In the genomic region with DNA sequence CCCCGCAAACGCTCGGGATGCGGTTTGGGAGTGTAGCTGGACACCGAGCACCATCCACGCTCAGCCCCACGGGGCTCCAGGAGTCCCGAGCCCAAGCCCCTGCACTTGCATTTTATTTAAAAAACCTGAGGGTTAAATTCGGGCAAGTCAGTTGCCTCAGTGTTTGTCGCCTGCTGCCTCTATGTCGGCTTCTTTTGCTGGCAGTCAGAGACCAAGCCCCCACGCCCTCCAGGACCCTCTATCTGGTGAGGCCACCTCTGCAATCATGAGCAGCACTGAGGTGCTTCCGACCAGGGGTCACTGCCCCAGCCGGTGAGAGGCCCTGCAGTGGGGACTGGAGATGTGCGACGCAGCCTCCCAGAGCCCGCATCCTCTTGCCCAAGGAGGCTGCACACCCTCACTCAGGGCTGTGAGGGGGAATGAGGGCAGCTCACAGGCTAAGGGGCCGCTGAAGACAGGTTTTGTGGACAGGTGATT, we compare ENCODE assay signal across 9 cellular contexts. TPM values are rescaled to one million over a fixed set of nuclear protein-coding genes. Genes with fewer than 3 reads are reported as not detected.
DNase-seq lines count a peak whose midpoint lies in the region; ATAC-seq and TF ChIP-seq lines count a peak whose summit lies in the region.
"Had no signal": no experiment of that assay in that cellular context is flagged by ENCODE, and none has a peak within 500 bp of the region (broad histone marks: within the 10 kb centered on the region; RNA-seq: fewer than 3 reads in every experiment).

No MANE protein-coding gene starts in this region.

- H3K79me2 ChIP-seq in SK-N-SH (ENCODE audit: insufficient read depth): no peaks in the 10 kb centered on the region

- H3K36me3 ChIP-seq in SK-N-SH (replicated peaks in 1 of 2; ENCODE audit: control insufficient read depth in 1 of 2, insufficient read depth in 2 of 2, low read length in 1 of 2) (no peaks in the 10 kb centered on the region), spleen (no peaks in the 10 kb centered on the region)

- H3K27me3 Mint-ChIP-seq in activated B cell treated with CpG ODN at 0.5 μM for 24 hours: peaks cover 44% of the 10 kb centered on the region

- no peak for TF ChIP-seq RAD21 in SK-N-SH (IDR thresholded peaks at IDR 0.05; ENCODE audit: low read length)

- H4K20me1 ChIP-seq in SK-N-SH (ENCODE audit: insufficient read depth): no peaks in the 10 kb centered on the region

- no peak overlapping the region for H3K4me2 ChIP-seq in SK-N-SH

- H3K9ac ChIP-seq in SK-N-SH: no peak overlapping the region

- intact Hi-C loops in activated B cell treated with CpG ODN at 0.5 μM for 24 hours (cut with micrococcal nuclease) (loop anchor here (10.0 kb wide), 1 partner anchor 255 kb away; no protein-coding TSS in a partner anchor), spleen (cut with DNase I; ENCODE audit: low total_unique reads) (no loop called here)

- no peaks in the 10 kb centered on the region; the same call in 1 of the 2 replicates for H3K27me3 ChIP-seq in SK-N-SH (ENCODE audit: insufficient read depth)
- H3K27me3 ChIP-seq in spleen (replicated peaks in 1 of 7): peaks cover 0 to 48% (median 11%) of the 10 kb centered on the region in 7 donors

- TF ChIP-seq EP300 in SK-N-SH (IDR thresholded peaks at IDR 0.05; ENCODE audit: borderline replicate concordance in 1 of 2, low read depth in 1 of 2, low read length in 1 of 2): no peak

- TF ChIP-seq CTCF in SK-N-SH (IDR thresholded peaks at IDR 0.05): no peak
- no peak for TF ChIP-seq CTCF in activated B cell treated with CpG ODN at 0.5 μM for 24 hours (IDR thresholded peaks at IDR 0.05)
- no peak for TF ChIP-seq CTCF in spleen (IDR thresholded peaks at IDR 0.05 in 8 of 11, conservative IDR thresholded peaks at IDR 0.05 in 3 of 11)

- no peaks in the 10 kb centered on the region for H3K9me3 Mint-ChIP-seq in activated B cell treated with CpG ODN at 0.5 μM for 24 hours

- peaks cover 12% of the 10 kb centered on the region for H3K4me1 Mint-ChIP-seq in activated B cell treated with CpG ODN at 0.5 μM for 24 hours

- H3K9me3 ChIP-seq in SK-N-SH (no peaks in the 10 kb centered on the region), spleen (no peaks in the 10 kb centered on the region)

- no peak overlapping the region for H2AFZ ChIP-seq in SK-N-SH (ENCODE audit: low read depth)

- no peaks in the 10 kb centered on the region for H3K9me2 ChIP-seq in SK-N-SH

- POLR2A ChIA-PET in SK-N-SH (lab: Yijun Ruan, JAX) (interaction anchor here (1.6 kb wide), 1 partner anchor 13 kb away, joined by 6 read pairs; a partner anchor contains a TSS), activated B cell treated with CpG ODN at 0.5 μM for 24 hours (lab: Charles Lee) (interaction anchor here (0.6 kb wide), 1 partner anchor 21 kb away, joined by 4 read pairs; no protein-coding TSS in a partner anchor)

- peaks cover 2% of the 10 kb centered on the region for H3K36me3 Mint-ChIP-seq in activated B cell treated with CpG ODN at 0.5 μM for 24 hours (ENCODE audit: low read depth)

- peak overlapping the region; percentile 50 for H3K4me3 Mint-ChIP-seq in activated B cell treated with CpG ODN at 0.5 μM for 24 hours

- H3K4me1 ChIP-seq in SK-N-SH (ENCODE audit: control insufficient read depth in 1 of 2, insufficient read depth in 2 of 2, low read depth in 1 of 2, low read length in 1 of 2) (0 out of 4 replicates have a peak, but pooled peaks cover 0 to 7% of the 10 kb centered on the region in 2 experiments), spleen (peaks cover 9 to 23% (median 18%) of the 10 kb centered on the region in 6 donors)

- CTCF ChIA-PET in SK-N-SH (lab: Yijun Ruan, JAX): interaction anchor here (0.6 kb wide), 1 partner anchor 13 kb away, joined by 3 read pairs; a partner anchor contains a TSS
- CTCF ChIA-PET in activated B cell treated with CpG ODN at 0.5 μM for 24 hours (lab: Charles Lee): no interaction called here

- DNase-seq in SK-N-SH (peak; percentile 14), activated B cell treated with CpG ODN at 0.5 μM for 24 hours (no peak), iPS-NIHi11 (ENCODE audit: low spot score) (peak; percentile 18), spleen (no peak), NCI-H1105 treated with DMSO at 0.1 percent for 48 hours (lab: John Stamatoyannopoulos, UW) (no peak)
- no peak for DNase-seq in stimulated activated CD4-positive, alpha-beta T cell treated with anti-CD3 and anti-CD28 coated beads, Interleukin-15, amount 100 ng/mL, for 24 hours
- DNase-seq: amniotic stem cell had no signal

- no peak overlapping the region for H3K27ac Mint-ChIP-seq in activated B cell treated with CpG ODN at 0.5 μM for 24 hours

- 70% methylated on average over 18 of the region's 18 CpGs for WGBS in SK-N-SH (ENCODE audit: low lambda C conversion rate)
- WGBS in spleen, 5 donors: 27 to 46% (median 33%) methylated on average over 4 to 18 of the region's 18 CpGs

- H3F3A ChIP-seq in SK-N-SH (replicated peaks; ENCODE audit: insufficient read depth): no peaks in the 10 kb centered on the region

- H3K27ac ChIP-seq in SK-N-SH (ENCODE audit: low read depth in 2 of 2, low read length in 1 of 2) (no peak overlapping the region), spleen (no peak overlapping the region)

- H3K4me3 ChIP-seq in SK-N-SH (ENCODE audit: low read depth in 2 of 2, low read length in 1 of 2): no peak overlapping the region
- peak overlapping the region in 6 of 8 donors; percentile 37 to 68 (median 46) for H3K4me3 ChIP-seq in spleen

- TF ChIP-seq POLR2A in spleen (IDR thresholded peaks at IDR 0.05): no peak

- no peak for ATAC-seq in SK-N-SH treated with all-trans-retinoic acid at 6 μM for 48 hours
- ATAC-seq in activated B cell treated with CpG ODN at 0.5 μM for 24 hours (ENCODE audit: low read depth): no peak
- ATAC-seq in GM19455 (IDR thresholded peaks at IDR 0.05; ENCODE audit: unreplicated experiment): no peak

TF ChIP-seq in SK-N-SH, 30 proteins besides CTCF, POLR2A, EP300 and RAD21 (continues in another document):
- TF ChIP-seq MEF2A (IDR thresholded peaks at IDR 0.05; ENCODE audit: borderline replicate concordance, low read depth): no peak
- TF ChIP-seq, protein P1, sequence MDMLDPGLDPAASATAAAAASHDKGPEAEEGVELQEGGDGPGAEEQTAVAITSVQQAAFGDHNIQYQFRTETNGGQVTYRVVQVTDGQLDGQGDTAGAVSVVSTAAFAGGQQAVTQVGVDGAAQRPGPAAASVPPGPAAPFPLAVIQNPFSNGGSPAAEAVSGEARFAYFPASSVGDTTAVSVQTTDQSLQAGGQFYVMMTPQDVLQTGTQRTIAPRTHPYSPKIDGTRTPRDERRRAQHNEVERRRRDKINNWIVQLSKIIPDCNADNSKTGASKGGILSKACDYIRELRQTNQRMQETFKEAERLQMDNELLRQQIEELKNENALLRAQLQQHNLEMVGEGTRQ (IDR thresholded peaks at IDR 0.05; ENCODE audit: borderline replicate concordance, low read depth, low read length): no peak
- TF ChIP-seq RXRA (IDR thresholded peaks at IDR 0.05; ENCODE audit: borderline replicate concordance, low read depth): no peak
- no peak for TF ChIP-seq NFIC (IDR thresholded peaks at IDR 0.05; ENCODE audit: borderline replicate concordance)
- no peak for TF ChIP-seq ELF1 (IDR thresholded peaks at IDR 0.05)
- TF ChIP-seq FOXJ3 (CRISPR knock-in tag; IDR thresholded peaks at IDR 0.05): no peak
- no peak for TF ChIP-seq NRF1 (IDR thresholded peaks at IDR 0.05; ENCODE audit: low read depth, low read length)
- no peak for TF ChIP-seq RFX5 (IDR thresholded peaks at IDR 0.05; ENCODE audit: low read length)
- TF ChIP-seq SIN3A (IDR thresholded peaks at IDR 0.05; ENCODE audit: borderline replicate concordance, low read depth, low read length): no peak

TF ChIP-seq in SK-N-SH treated with all-trans-retinoic acid at 6 μM for 48 hours, 23 proteins besides CTCF, POLR2A, EP300 and RAD21:
- TF ChIP-seq SNAI2 (CRISPR knock-in tag; IDR thresholded peaks at IDR 0.05) (no peak), ZFP30 (CRISPR knock-in tag; IDR thresholded peaks at IDR 0.05) (no peak), ZC3H10 (CRISPR knock-in tag; IDR thresholded peaks at IDR 0.05) (no peak), ARNTL (CRISPR knock-in tag; IDR thresholded peaks at IDR 0.05; ENCODE audit: borderline replicate concordance, low read depth) (no peak), TCF4 (CRISPR knock-in tag; IDR thresholded peaks at IDR 0.05; ENCODE audit: borderline replicate concordance) (no peak), ISL1 (CRISPR knock-in tag; IDR thresholded peaks at IDR 0.05) (no peak), CSDC2 (CRISPR knock-in tag; IDR thresholded peaks at IDR 0.05) (no peak), BACH2 (CRISPR knock-in tag; IDR thresholded peaks at IDR 0.05; ENCODE audit: borderline replicate concordance) (no peak), PPARA (CRISPR knock-in tag; IDR thresholded peaks at IDR 0.05; ENCODE audit: borderline replicate concordance) (no peak)
- TF ChIP-seq, protein P2, sequence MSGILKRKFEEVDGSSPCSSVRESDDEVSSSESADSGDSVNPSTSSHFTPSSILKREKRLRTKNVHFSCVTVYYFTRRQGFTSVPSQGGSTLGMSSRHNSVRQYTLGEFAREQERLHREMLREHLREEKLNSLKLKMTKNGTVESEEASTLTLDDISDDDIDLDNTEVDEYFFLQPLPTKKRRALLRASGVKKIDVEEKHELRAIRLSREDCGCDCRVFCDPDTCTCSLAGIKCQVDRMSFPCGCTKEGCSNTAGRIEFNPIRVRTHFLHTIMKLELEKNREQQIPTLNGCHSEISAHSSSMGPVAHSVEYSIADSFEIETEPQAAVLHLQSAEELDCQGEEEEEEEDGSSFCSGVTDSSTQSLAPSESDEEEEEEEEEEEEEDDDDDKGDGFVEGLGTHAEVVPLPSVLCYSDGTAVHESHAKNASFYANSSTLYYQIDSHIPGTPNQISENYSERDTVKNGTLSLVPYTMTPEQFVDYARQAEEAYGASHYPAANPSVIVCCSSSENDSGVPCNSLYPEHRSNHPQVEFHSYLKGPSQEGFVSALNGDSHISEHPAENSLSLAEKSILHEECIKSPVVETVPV (CRISPR knock-in tag; IDR thresholded peaks at IDR 0.05): no peak

RNA-seq across cellular contexts. Expression of a gene that starts 13.3 kb away (rescaled TPM):
- polyA plus RNA-seq in SK-N-SH (2012; rRNA removed): 2.3 and 3.0 TPM in 2 replicates
- polyA plus RNA-seq in SK-N-SH (2012; cell fraction: cytosol; rRNA removed): 2.8 and 3.1 TPM in 2 replicates
- polyA plus RNA-seq in SK-N-SH (2012; cell fraction: nucleus; rRNA removed): 1.1 and 2.0 TPM in 2 replicates
- 10.6 and 12.3 TPM in 2 replicates for total RNA-seq in activated B cell treated with CpG ODN at 0.5 μM for 24 hours
- total RNA-seq in spleen: 10 to 100 TPM in 1 of 7 donors, 1 to 10 TPM in 6; 5.4 to 10.4 (median 6.7) TPM
- polyA plus RNA-seq in spleen: 1 to 10 TPM; 2.4 to 4.0 (median 3.0) TPM

Comparison
In these comparisons a context has a peak if more than half of its experiments do, and no peak if none do; other contexts are left out.
1. DNase-seq: peak in SK-N-SH (single experiment) and iPS-NIHi11 (single experiment); none in activated B cell treated with CpG ODN at 0.5 μM for 24 hours (single experiment), spleen (single experiment), stimulated activated CD4-positive, alpha-beta T cell treated with anti-CD3 and anti-CD28 coated beads, Interleukin-15, amount 100 ng/mL, for 24 hours (single experiment) and NCI-H1105 treated with DMSO at 0.1 percent for 48 hours (single experiment).
2. H3K4me3 ChIP-seq: peak in spleen (6 of 8); none in SK-N-SH (0 of 2).